ENCODE assay signal across 9 cellular contexts in the genomic region with DNA sequence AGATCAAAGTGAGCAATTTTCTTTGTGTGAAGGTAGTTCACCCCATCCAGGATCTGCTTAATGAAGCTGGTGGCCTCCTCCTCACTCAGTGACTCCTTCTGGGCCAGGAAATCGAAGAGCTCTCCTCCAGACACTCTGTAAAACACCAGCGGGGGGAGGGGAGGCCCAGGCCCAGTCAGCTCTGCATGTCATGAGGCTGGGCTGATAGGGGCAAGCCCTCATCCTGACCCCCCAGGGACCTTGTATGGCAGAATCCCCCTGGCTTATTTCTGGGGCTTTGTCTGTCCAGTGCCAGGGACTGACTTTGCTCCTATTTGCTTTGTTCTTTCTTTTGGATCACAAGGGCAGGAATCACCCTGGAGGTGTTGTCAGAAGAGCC.
DNase-seq lines count a peak whose midpoint lies in the region; ATAC-seq and TF ChIP-seq lines count a peak whose summit lies in the region.
"Had no signal": no experiment of that assay in that cellular context is flagged by ENCODE, and none has a peak within 500 bp of the region (broad histone marks: within the 10 kb centered on the region; RNA-seq: fewer than 3 reads in every experiment).

No MANE protein-coding gene starts in this region.

- H4K20me1 ChIP-seq in osteoblast (ENCODE audit: insufficient read depth, low read length), result no peaks in the 10 kb centered on the region

- H3K4me1 ChIP-seq in osteoblast (ENCODE audit: insufficient read depth, low read length), result peaks cover 5% of the 10 kb centered on the region

- peak; percentile 20 for ATAC-seq in HG02973 (IDR thresholded peaks at IDR 0.05; ENCODE audit: unreplicated experiment)
- ATAC-seq: left colon had no signal

- no peaks in the 10 kb centered on the region; the same call in 1 of the 2 replicates for H3K36me3 ChIP-seq in GM06990 (ENCODE audit: control insufficient read depth, insufficient read depth, low read length)
- no peaks in the 10 kb centered on the region for H3K36me3 ChIP-seq in osteoblast (ENCODE audit: insufficient read depth, low read length)

- peak overlapping the region; percentile 30 for H2AFZ ChIP-seq in osteoblast (ENCODE audit: low read length)

- DNase-seq in GM06990 (ENCODE audit: extremely low read depth, insufficient read length) (peak; percentile 50), activated T-cell treated with anti-CD3 and anti-CD28 coated beads for 48 hours (ENCODE audit: low read depth) (peak; percentile 49), osteoblast (ENCODE audit: insufficient read length, low spot score, missing footprints) (no peak), NCI-H1092 (lab: John Stamatoyannopoulos, UW) (no peak), superior temporal gyrus (ENCODE audit: extremely low spot score) (no peak), GM13977 (ENCODE audit: low spot score) (no peak), MV-4-11 (lab: John Stamatoyannopoulos, UW) (no peak)

- TF ChIP-seq CTCF in GM06990 (IDR thresholded peaks at IDR 0.05; ENCODE audit: insufficient read depth, low read length, poor library complexity, severe bottlenecking) (no peak), osteoblast (IDR thresholded peaks at IDR 0.05; ENCODE audit: extremely low read depth, low read depth, low read length) (no peak), GM13977 (IDR thresholded peaks at IDR 0.05; ENCODE audit: extremely low read depth, insufficient read depth, missing control alignments) (no peak)

- H3K27me3 ChIP-seq in GM06990 (replicated peaks; ENCODE audit: control insufficient read depth, insufficient read depth, low read length), result no peaks in the 10 kb centered on the region
- no peaks in the 10 kb centered on the region for H3K27me3 ChIP-seq in osteoblast (ENCODE audit: insufficient read depth, low read length)

- no peak overlapping the region for H3K4me2 ChIP-seq in osteoblast (ENCODE audit: insufficient read depth, low read length)

- in situ Hi-C loops in GM13977 (cut with MboI; ENCODE audit: low pct_unique_long_range_greater_than_20kb, low sequenced_read_pairs, unreplicated experiment), result no loop called here

- no peaks in the 10 kb centered on the region for H3K79me2 ChIP-seq in osteoblast (ENCODE audit: insufficient read depth, low read length)

- H3K9me3 ChIP-seq in osteoblast (ENCODE audit: low read depth, low read length), result no peaks in the 10 kb centered on the region

- H3K4me3 ChIP-seq in GM06990 (replicated peaks; ENCODE audit: low read depth, low read length), result no peak overlapping the region
- H3K4me3 ChIP-seq in osteoblast (ENCODE audit: insufficient read depth, low read length), result no peak overlapping the region

- H3K27ac ChIP-seq in osteoblast (ENCODE audit: low read depth, low read length), result no peak overlapping the region

Comparison
In these comparisons a context has a peak if more than half of its experiments do, and no peak if none do; other contexts are left out.
1. DNase-seq: peak in GM06990 (single experiment) and activated T-cell treated with anti-CD3 and anti-CD28 coated beads for 48 hours (single experiment); none in osteoblast (single experiment), NCI-H1092 (single experiment), superior temporal gyrus (single experiment), GM13977 (single experiment) and MV-4-11 (single experiment).